In genomic region chr7:4700577-4701235, GRCh38 we compare ENCODE assay signal across 10 cellular contexts. TPM values are rescaled to one million over a fixed set of nuclear protein-coding genes. Genes with fewer than 3 reads are reported as not detected.
A peak's percentile ranks its signal among the peaks of the same experiment; 100 is the strongest.
DNase-seq lines count a peak whose midpoint lies in the region; ATAC-seq and TF ChIP-seq lines count a peak whose summit lies in the region.
"Had no signal": no experiment of that assay in that cellular context is flagged by ENCODE, and none has a peak within 500 bp of the region (broad histone marks: within the 10 kb centered on the region; RNA-seq: fewer than 3 reads in every experiment).

No MANE protein-coding gene starts in this region.

- no peaks in the 10 kb centered on the region for H3K27me3 Mint-ChIP-seq in activated naive CD4-positive, alpha-beta T cell treated with anti-CD3 and anti-CD28 coated beads for 36 hours (ENCODE audit: low read depth)
- H3K27me3 Mint-ChIP-seq in CD4-positive, alpha-beta memory T cell = no peaks in the 10 kb centered on the region

- peaks cover 1% of the 10 kb centered on the region for H3K36me3 Mint-ChIP-seq in activated naive CD4-positive, alpha-beta T cell treated with anti-CD3 and anti-CD28 coated beads for 36 hours (ENCODE audit: low read depth)
- peaks cover 0 to 2% of the 10 kb centered on the region in 2 donors for H3K36me3 Mint-ChIP-seq in CD4-positive, alpha-beta memory T cell

- CTCF ChIA-PET in activated naive CD4-positive, alpha-beta T cell treated with anti-CD3 and anti-CD28 coated beads for 36 hours (lab: Charles Lee) = interaction anchor here (0.6 kb wide), 1 partner anchor 635 kb away, joined by 5 read pairs; no protein-coding TSS in a partner anchor
- CTCF ChIA-PET in CD4-positive, alpha-beta memory T cell (lab: Charles Lee; ENCODE audit: partially characterized antibody) = interaction anchor here (1.4 kb wide), 1 partner anchor 17 kb away, joined by 4 read pairs; no protein-coding TSS in a partner anchor

- ATAC-seq in left lobe of liver (peak; percentile 11), HG03571 (IDR thresholded peaks at IDR 0.05; ENCODE audit: unreplicated experiment) (no peak)

- intact Hi-C loops in activated naive CD4-positive, alpha-beta T cell treated with anti-CD3 and anti-CD28 coated beads for 36 hours (cut with micrococcal nuclease) = loop anchor here (1.0 kb wide), 1 partner anchor 16 kb away; no protein-coding TSS in a partner anchor
- intact Hi-C loops in tibial artery (cut with DNase I; ENCODE audit: low total_unique reads) = no loop called here
- intact Hi-C loops in CD4-positive, alpha-beta memory T cell (cut with micrococcal nuclease) = no loop called here

- H3K4me3 Mint-ChIP-seq in activated naive CD4-positive, alpha-beta T cell treated with anti-CD3 and anti-CD28 coated beads for 36 hours = no peak overlapping the region
- H3K4me3 Mint-ChIP-seq in CD4-positive, alpha-beta memory T cell = no peak overlapping the region

- no peaks in the 10 kb centered on the region for H3K9me3 Mint-ChIP-seq in activated naive CD4-positive, alpha-beta T cell treated with anti-CD3 and anti-CD28 coated beads for 36 hours
- peaks cover 0 to 1% (median 0%) of the 10 kb centered on the region in 8 donors for H3K9me3 Mint-ChIP-seq in CD4-positive, alpha-beta memory T cell

- H3K4me1 ChIP-seq in tibial artery = peaks cover 0 to 79% (median 41%) of the 10 kb centered on the region in 4 donors
- peaks cover 24% of the 10 kb centered on the region for H3K4me1 ChIP-seq in CD4-positive, alpha-beta memory T cell (ENCODE audit: insufficient read depth, low read length)

- POLR2A ChIA-PET in CD4-positive, alpha-beta memory T cell (lab: Charles Lee; ENCODE audit: partially characterized antibody) = interaction anchor here (0.8 kb wide), 1 partner anchor 59 kb away, joined by 3 read pairs; no protein-coding TSS in a partner anchor

- H3K36me3 ChIP-seq in tibial artery = no peaks in the 10 kb centered on the region
- H3K36me3 ChIP-seq in CD4-positive, alpha-beta memory T cell (ENCODE audit: insufficient read depth, low read length) = peaks cover 4% of the 10 kb centered on the region

- H3K27me3 ChIP-seq in tibial artery = no peaks in the 10 kb centered on the region
- H3K27me3 ChIP-seq in CD4-positive, alpha-beta memory T cell (ENCODE audit: insufficient read depth, low read length) = no peaks in the 10 kb centered on the region

- H3K4me3 ChIP-seq in tibial artery = no peak overlapping the region
- H3K4me3 ChIP-seq in CD4-positive, alpha-beta memory T cell (ENCODE audit: low read length in 2 of 2) = no peak overlapping the region

- no peaks in the 10 kb centered on the region for H3K9me3 ChIP-seq in tibial artery
- H3K9me3 ChIP-seq in CD4-positive, alpha-beta memory T cell (ENCODE audit: control insufficient read depth in 1 of 2, low read length in 2 of 2) = no peaks in the 10 kb centered on the region

- H3K27ac Mint-ChIP-seq in activated naive CD4-positive, alpha-beta T cell treated with anti-CD3 and anti-CD28 coated beads for 36 hours = peak overlapping the region; percentile 75
- H3K27ac Mint-ChIP-seq in CD4-positive, alpha-beta memory T cell = peak overlapping the region in 1 of 7 donors; percentile 42

- peak; percentile 68 for DNase-seq in activated naive CD4-positive, alpha-beta T cell treated with anti-CD3 and anti-CD28 coated beads for 36 hours
- no peak for DNase-seq in activated naive CD4-positive, alpha-beta T cell treated with anti-CD3 and anti-CD28 coated beads, Interleukin-2, amount 50 U/mL, for 16 hours
- DNase-seq in astrocyte of the hippocampus (ENCODE audit: low read depth, low spot score) = peak; percentile 73
- DNase-seq in left lobe of liver (ENCODE audit: low spot score) = no peak
- no peak for DNase-seq in tibial artery
- no peak for DNase-seq in CD4-positive, alpha-beta memory T cell
- no peak for DNase-seq in cerebellar nuclear complex (lab: John Stamatoyannopoulos, UW)
- DNase-seq: effector CD8-positive, alpha-beta T cell had no signal

- peaks cover 54% of the 10 kb centered on the region for H3K4me1 Mint-ChIP-seq in activated naive CD4-positive, alpha-beta T cell treated with anti-CD3 and anti-CD28 coated beads for 36 hours (ENCODE audit: low read depth)
- peaks cover 20 to 72% (median 30%) of the 10 kb centered on the region in 4 donors for H3K4me1 Mint-ChIP-seq in CD4-positive, alpha-beta memory T cell

- peak overlapping the region; percentile 88 to 90 for H3K27ac ChIP-seq in tibial artery
- H3K27ac ChIP-seq in CD4-positive, alpha-beta memory T cell (ENCODE audit: low read depth, low read length) = no peak overlapping the region
- H3K27ac ChIP-seq: VCaP had no signal

- no peak for TF ChIP-seq CTCF in tibial artery (IDR thresholded peaks at IDR 0.05)

RNA-seq across cellular contexts. Expression of gene FOXK1, which starts 18.6 kb away (rescaled TPM):
- total RNA-seq in activated naive CD4-positive, alpha-beta T cell treated with anti-CD3 and anti-CD28 coated beads for 36 hours = 10 to 100 TPM; 35.0 to 35.4 TPM
- total RNA-seq in left lobe of liver = 8.4 TPM
- total RNA-seq in CD4-positive, alpha-beta memory T cell = 10 to 100 TPM; 52.9 to 53.3 TPM
- polyA plus RNA-seq in CD4-positive, alpha-beta memory T cell = 1 to 10 TPM; 1.3 to 5.0 TPM

Comparison
In these comparisons a context has a peak if more than half of its experiments do, and no peak if none do; other contexts are left out.
1. DNase-seq: peak in activated naive CD4-positive, alpha-beta T cell treated with anti-CD3 and anti-CD28 coated beads for 36 hours (single experiment) and astrocyte of the hippocampus (single experiment); none in activated naive CD4-positive, alpha-beta T cell treated with anti-CD3 and anti-CD28 coated beads, Interleukin-2, amount 50 U/mL, for 16 hours (single experiment), left lobe of liver (single experiment), tibial artery (0 of 2), CD4-positive, alpha-beta memory T cell (0 of 5) and cerebellar nuclear complex (0 of 2).